8 cellular contexts compared by ENCODE assay signal in genomic region chr12:124032265-124032886, GRCh38. TPM values are rescaled to one million over a fixed set of nuclear protein-coding genes. Genes with fewer than 3 reads are reported as not detected.
DNase-seq lines count a peak whose midpoint lies in the region; ATAC-seq, FAIRE-seq and TF ChIP-seq lines count a peak whose summit lies in the region.

No MANE protein-coding gene starts in this region.

- no peak for FAIRE-seq in A549 (lab: Jason Lieb, UNC)

- peaks cover 8% of the 10 kb centered on the region for H3K4me1 Mint-ChIP-seq in activated CD4-positive, alpha-beta T cell treated with anti-CD3 and anti-CD28 coated beads, Interleukin-2, amount 10 ng/mL, durations not matched to agents 7 days and 5 days
- peaks cover 5% of the 10 kb centered on the region for H3K4me1 Mint-ChIP-seq in stimulated activated memory B cell treated with anti-CD40 and anti-IgM and Interleukin-4, amounts not matched to agents 10 μg/mL and 1 μg/mL and 100 μg/mL, for 72 hours

- peak; percentile 80 for TF ChIP-seq CTCF in A549 (IDR thresholded peaks at IDR 0.05)
- peak; percentile 97 for TF ChIP-seq CTCF in NB4 (IDR thresholded peaks at IDR 0.05; ENCODE audit: low read depth, low read length)
- peak; percentile 77 to 92 (median 89) for TF ChIP-seq CTCF in heart right ventricle (IDR thresholded peaks at IDR 0.05)

- H3K9me3 ChIP-seq in A549: no peaks in the 10 kb centered on the region
- H3K9me3 ChIP-seq in heart right ventricle: no peaks in the 10 kb centered on the region

- H3K27me3 ChIP-seq in heart right ventricle: no peaks in the 10 kb centered on the region

- TF ChIP-seq RAD21 in A549 (conservative IDR thresholded peaks at IDR 0.05 in 1 of 2, IDR thresholded peaks at IDR 0.05 in 1 of 2): peak; percentile 61 to 75

- TF ChIP-seq POLR2A in A549 (IDR thresholded peaks at IDR 0.05; ENCODE audit: low read length): no peak
- no peak for TF ChIP-seq POLR2A in NB4 (IDR thresholded peaks at IDR 0.05; ENCODE audit: extremely low read depth, insufficient read length)

- no peaks in the 10 kb centered on the region for H3K36me3 Mint-ChIP-seq in activated CD4-positive, alpha-beta T cell treated with anti-CD3 and anti-CD28 coated beads, Interleukin-2, amount 10 ng/mL, durations not matched to agents 7 days and 5 days (ENCODE audit: low read depth)
- no peaks in the 10 kb centered on the region for H3K36me3 Mint-ChIP-seq in stimulated activated memory B cell treated with anti-CD40 and anti-IgM and Interleukin-4, amounts not matched to agents 10 μg/mL and 1 μg/mL and 100 μg/mL, for 72 hours

- no peak overlapping the region for H3K27ac Mint-ChIP-seq in activated CD4-positive, alpha-beta T cell treated with anti-CD3 and anti-CD28 coated beads, Interleukin-2, amount 10 ng/mL, durations not matched to agents 7 days and 5 days
- H3K27ac Mint-ChIP-seq in stimulated activated memory B cell treated with anti-CD40 and anti-IgM and Interleukin-4, amounts not matched to agents 10 μg/mL and 1 μg/mL and 100 μg/mL, for 72 hours: no peak overlapping the region

- H3K36me3 ChIP-seq in heart right ventricle: no peaks in the 10 kb centered on the region

- CTCF ChIA-PET in A549 (lab: Yijun Ruan, JAX): interaction anchor here (0.6 to 3.1 kb wide), 52 partner anchors 9 to 874 kb away, joined by 3 to 24 read pairs (median 3); partner anchors contain the start of gene RFLNA
- CTCF ChIA-PET in activated CD4-positive, alpha-beta T cell treated with anti-CD3 and anti-CD28 coated beads, Interleukin-2, amount 10 ng/mL, durations not matched to agents 7 days and 5 days (lab: Charles Lee): interaction anchor here (0.7 to 1.0 kb wide), 5 partner anchors 11 to 716 kb away, joined by 3 read pairs; no protein-coding TSS in a partner anchor

- POLR2A ChIA-PET in A549 (lab: Yijun Ruan, JAX): interaction anchor here (0.5 to 1.0 kb wide), 3 partner anchors 60 to 882 kb away, joined by 3 read pairs; partner anchors contain the start of genes CCDC92, UBC and ZNF664
- POLR2A ChIA-PET in activated CD4-positive, alpha-beta T cell treated with anti-CD3 and anti-CD28 coated beads, Interleukin-2, amount 10 ng/mL, durations not matched to agents 7 days and 5 days (lab: Charles Lee): interaction anchor here (0.5 kb wide), 1 partner anchor 764 kb away, joined by 3 read pairs; no protein-coding TSS in a partner anchor

- H3K9me3 Mint-ChIP-seq in activated CD4-positive, alpha-beta T cell treated with anti-CD3 and anti-CD28 coated beads, Interleukin-2, amount 10 ng/mL, durations not matched to agents 7 days and 5 days: no peaks in the 10 kb centered on the region
- no peaks in the 10 kb centered on the region for H3K9me3 Mint-ChIP-seq in stimulated activated memory B cell treated with anti-CD40 and anti-IgM and Interleukin-4, amounts not matched to agents 10 μg/mL and 1 μg/mL and 100 μg/mL, for 72 hours

- no peak for TF ChIP-seq EP300 in A549 (IDR thresholded peaks at IDR 0.05)

- H3K27ac ChIP-seq in A549 (no peak overlapping the region), heart right ventricle (no peak overlapping the region)

- no peak overlapping the region for H3K4me2 ChIP-seq in A549

- ATAC-seq in A549 (peak; percentile 49 to 86; a peak in 5 of 6 replicates), heart right ventricle (peak in 7 of 8 donors; percentile 41 to 62 (median 50)), GM21737 (IDR thresholded peaks at IDR 0.05; ENCODE audit: unreplicated experiment) (no peak)
- ATAC-seq in stimulated activated memory B cell treated with anti-CD40 and anti-IgM and Interleukin-4, amounts not matched to agents 10 μg/mL and 1 μg/mL and 100 μg/mL, for 72 hours: no peak

- peaks cover 6% of the 10 kb centered on the region for H3K27me3 Mint-ChIP-seq in activated CD4-positive, alpha-beta T cell treated with anti-CD3 and anti-CD28 coated beads, Interleukin-2, amount 10 ng/mL, durations not matched to agents 7 days and 5 days
- peaks cover 38% of the 10 kb centered on the region for H3K27me3 Mint-ChIP-seq in stimulated activated memory B cell treated with anti-CD40 and anti-IgM and Interleukin-4, amounts not matched to agents 10 μg/mL and 1 μg/mL and 100 μg/mL, for 72 hours

- WGBS in A549 (ENCODE audit: missing lambda C conversion rate): 41% methylated on average over 9 of the region's 9 CpGs
- WGBS in heart right ventricle, 2 donors: 51 to 55% methylated on average over 9 of the region's 9 CpGs

- no peak overlapping the region for H3K4me3 Mint-ChIP-seq in activated CD4-positive, alpha-beta T cell treated with anti-CD3 and anti-CD28 coated beads, Interleukin-2, amount 10 ng/mL, durations not matched to agents 7 days and 5 days
- H3K4me3 Mint-ChIP-seq in stimulated activated memory B cell treated with anti-CD40 and anti-IgM and Interleukin-4, amounts not matched to agents 10 μg/mL and 1 μg/mL and 100 μg/mL, for 72 hours: no peak overlapping the region

- H3K4me3 ChIP-seq in A549: no peak overlapping the region
- no peak overlapping the region for H3K4me3 ChIP-seq in NB4 (ENCODE audit: low read depth, low read length)
- H3K4me3 ChIP-seq in heart right ventricle: no peak overlapping the region

- intact Hi-C loops in heart right ventricle (cut with DNase I): loop anchor here in 7 of 10 donors (2.0 to 10.0 kb wide), 7 partner anchors 45 to 872 kb away; no protein-coding TSS in a partner anchor

- H3K4me1 ChIP-seq in A549: no peaks in the 10 kb centered on the region
- peaks cover 0 to 36% (median 17%) of the 10 kb centered on the region in 9 donors for H3K4me1 ChIP-seq in heart right ventricle

- DNase-seq in A549 (ENCODE audit: low read depth in 1 of 2, low spot score in 1 of 2): peak; percentile 65 to 89
- peak; percentile 65 for DNase-seq in EL
- peak; percentile 75 for DNase-seq in NB4 (ENCODE audit: low read depth)
- peak; percentile 23 for DNase-seq in activated CD4-positive, alpha-beta T cell treated with anti-CD3 and anti-CD28 coated beads, Interleukin-2, amount 10 ng/mL, durations not matched to agents 7 days and 5 days
- DNase-seq in heart right ventricle: peak in 1 of 2 donors; percentile 63
- DNase-seq in retina: peak; percentile 74

TF ChIP-seq in A549, 52 proteins besides CTCF, POLR2A, EP300 and RAD21:
- TF ChIP-seq JUNB (IDR thresholded peaks at IDR 0.05) (no peak), SMC3 (IDR thresholded peaks at IDR 0.05) (peak; percentile 56)
TF ChIP-seq in A549: peak in this region for 1.

RNA-seq across cellular contexts. Expression of gene ZNF664, which starts 59.4 kb away (rescaled TPM):
- polyA plus RNA-seq in A549 (2011; rRNA removed) (106 and 112 TPM in 2 replicates), A549 (2017; fragmentation: RNase III; extraction: RNeasy Plus Mini Kit Qiagen cat#74134 plus additional on column Dnase treatment) (84.2 to 88.3 TPM (median 84.9 TPM) in 3 replicates), heart right ventricle (10 to 100 TPM; 36.9 to 39.8 TPM)
- 27.3 and 34.3 TPM in 2 replicates for polyA plus RNA-seq in A549 (2012; cell fraction: cytosol; rRNA removed)
- polyA plus RNA-seq in A549 (2012; cell fraction: nucleus; rRNA removed): 12.6 and 19.6 TPM in 2 replicates
- polyA minus RNA-seq in A549 (2011; rRNA and poly(A)+ RNA removed): 49.8 and 54.4 TPM in 2 replicates
- 10 to 100 TPM; 41.3 to 46.6 TPM for total RNA-seq in activated CD4-positive, alpha-beta T cell treated with anti-CD3 and anti-CD28 coated beads, Interleukin-2, amount 10 ng/mL, durations not matched to agents 7 days and 5 days
- 10 to 100 TPM; 73.1 to 94.6 (median 77.0) TPM for total RNA-seq in heart right ventricle

RNA-seq across cellular contexts. Expression of gene CCDC92, which starts 59.7 kb away (rescaled TPM):
- polyA plus RNA-seq in A549 (2011; rRNA removed) (25.5 and 27.5 TPM in 2 replicates), A549 (2017; fragmentation: RNase III; extraction: RNeasy Plus Mini Kit Qiagen cat#74134 plus additional on column Dnase treatment) (23.1 to 28.9 TPM (median 27.2 TPM) in 3 replicates), heart right ventricle (10 to 100 TPM; 58.7 to 76.2 TPM)
- 35.5 and 39.2 TPM in 2 replicates for polyA plus RNA-seq in A549 (2012; cell fraction: cytosol; rRNA removed)
- 42.5 and 47.8 TPM in 2 replicates for polyA plus RNA-seq in A549 (2012; cell fraction: nucleus; rRNA removed)
- 27.6 and 29.1 TPM in 2 replicates for polyA minus RNA-seq in A549 (2011; rRNA and poly(A)+ RNA removed)
- 10 to 100 TPM; 27.9 to 28.8 TPM for total RNA-seq in activated CD4-positive, alpha-beta T cell treated with anti-CD3 and anti-CD28 coated beads, Interleukin-2, amount 10 ng/mL, durations not matched to agents 7 days and 5 days
- total RNA-seq in heart right ventricle: 10 to 100 TPM; 38.5 to 77.1 (median 56.4) TPM

Comparison
In these comparisons a context has a peak if more than half of its experiments do, and no peak if none do; other contexts are left out.
1. ATAC-seq: peak in A549 (2 of 2) and heart right ventricle (7 of 8); none in stimulated activated memory B cell treated with anti-CD40 and anti-IgM and Interleukin-4, amounts not matched to agents 10 μg/mL and 1 μg/mL and 100 μg/mL, for 72 hours (single experiment) and GM21737 (single experiment).
2. Peak in every context shown above with its lines, with median percentiles within 50 percentile points of each other: CTCF ChIP-seq.